In genomic region chr21:39630191-39630591, GRCh38 we compare ENCODE assay signal across 18 cellular contexts. TPM values are rescaled to one million over a fixed set of nuclear protein-coding genes. Genes with fewer than 3 reads are reported as not detected.
DNase-seq lines count a peak whose midpoint lies in the region; ATAC-seq and TF ChIP-seq lines count a peak whose summit lies in the region.
"Had no signal": no experiment of that assay in that cellular context is flagged by ENCODE, and none has a peak within 500 bp of the region (broad histone marks: within the 10 kb centered on the region; RNA-seq: fewer than 3 reads in every experiment).

No MANE protein-coding gene starts in this region.

- peaks cover 35% of the 10 kb centered on the region for H3K27me3 Mint-ChIP-seq in activated naive CD8-positive, alpha-beta T cell treated with anti-CD3 and anti-CD28 coated beads for 36 hours

- no peaks in the 10 kb centered on the region for H3K4me1 Mint-ChIP-seq in activated naive CD8-positive, alpha-beta T cell treated with anti-CD3 and anti-CD28 coated beads for 36 hours

- H3K4me1 ChIP-seq in adipocyte (ENCODE audit: control insufficient read depth, insufficient read depth, low read length) (peaks cover 22% of the 10 kb centered on the region), hepatocyte (ENCODE audit: insufficient read depth) (peaks cover 25% of the 10 kb centered on the region)
- H3K4me1 ChIP-seq: breast epithelium had no signal

- H4K20me1 ChIP-seq in hepatocyte (ENCODE audit: insufficient read depth, poor library complexity, severe bottlenecking): no peaks in the 10 kb centered on the region

- no peak for ATAC-seq in HG02763 (IDR thresholded peaks at IDR 0.05; ENCODE audit: unreplicated experiment)
- ATAC-seq: HepG2 had no signal

- no peaks in the 10 kb centered on the region for H3K9me3 Mint-ChIP-seq in activated naive CD8-positive, alpha-beta T cell treated with anti-CD3 and anti-CD28 coated beads for 36 hours

- H3K9me3 ChIP-seq in adipocyte (ENCODE audit: control insufficient read depth, low read length) (peaks cover 7% of the 10 kb centered on the region), hepatocyte (ENCODE audit: low read depth) (no peaks in the 10 kb centered on the region)
- H3K9me3 ChIP-seq: breast epithelium, sigmoid colon had no signal

- WGBS in hepatocyte (ENCODE audit: low lambda C conversion rate, missing lambda C conversion rate): 70% methylated on average over 8 of the region's 8 CpGs

- no peak overlapping the region for H3K9ac ChIP-seq in adipocyte (ENCODE audit: low read length)

- H3K4me3 Mint-ChIP-seq in activated naive CD8-positive, alpha-beta T cell treated with anti-CD3 and anti-CD28 coated beads for 36 hours: no peak overlapping the region

- TF ChIP-seq CTCF in AG10803 (conservative IDR thresholded peaks at IDR 0.05; ENCODE audit: low read length): no peak
- no peak for TF ChIP-seq CTCF in hepatocyte (IDR thresholded peaks at IDR 0.05; ENCODE audit: poor library complexity)

- DNase-seq in AG10803 (ENCODE audit: low read depth): peak; percentile 31
- peak; percentile 94 for DNase-seq in HT1080 (ENCODE audit: low read depth)
- DNase-seq in adipocyte (ENCODE audit: low read depth): peak; percentile 26
- DNase-seq in hepatocyte (ENCODE audit: low spot score): no peak
- no peak for DNase-seq in dedifferentiated amniotic fluid mesenchymal stem cell (ENCODE audit: extremely low spot score)
- DNase-seq in activated naive CD8-positive, alpha-beta T cell treated with anti-CD3 and anti-CD28 coated beads for 36 hours: no peak
- DNase-seq in SHP77 treated with DMSO at 0.1 percent for 48 hours (lab: John Stamatoyannopoulos, UW): no peak
- DNase-seq: activated CD4-positive, CD25-positive, alpha-beta regulatory T cell; activated naive CD4-positive, alpha-beta T cell treated with Interleukin-2 at 50 U/mL for 16 hours; effector CD8-positive, alpha-beta T cell; mesendoderm; NCI-H226; sigmoid colon; stimulated activated CD4-positive, alpha-beta T cell treated with anti-CD3 and anti-CD28 coated beads, Interleukin-4, amount 100 ng/mL, for 4 hours; trophoblast cell had no signal

- no peak overlapping the region for H2AFZ ChIP-seq in hepatocyte

- no peak overlapping the region for H3K4me2 ChIP-seq in hepatocyte

- H3K27me3 ChIP-seq in adipocyte (replicated peaks; ENCODE audit: control insufficient read depth, insufficient read depth, low read length) (no peaks in the 10 kb centered on the region), hepatocyte (no peaks in the 10 kb centered on the region)
- H3K27me3 ChIP-seq: breast epithelium, sigmoid colon had no signal

- no peak overlapping the region for H3K27ac Mint-ChIP-seq in activated naive CD8-positive, alpha-beta T cell treated with anti-CD3 and anti-CD28 coated beads for 36 hours

- peaks cover 6% of the 10 kb centered on the region for H3K79me2 ChIP-seq in hepatocyte

- H3K4me3 ChIP-seq in AG10803 (ENCODE audit: low read length): no peak overlapping the region
- peak overlapping the region; percentile 16 for H3K4me3 ChIP-seq in adipocyte (ENCODE audit: low read length)
- H3K4me3 ChIP-seq in hepatocyte: no peak overlapping the region
- H3K4me3 ChIP-seq: breast epithelium, sigmoid colon had no signal

- peak overlapping the region; percentile 3 for H3K27ac ChIP-seq in hepatocyte
- H3K27ac ChIP-seq: breast epithelium, sigmoid colon had no signal

- H3K36me3 ChIP-seq in adipocyte (ENCODE audit: control insufficient read depth, insufficient read depth, low read length, severe bottlenecking): no peaks in the 10 kb centered on the region
- no peaks in the 10 kb centered on the region for H3K36me3 ChIP-seq in hepatocyte (replicated peaks; ENCODE audit: insufficient read depth, low read depth)
- H3K36me3 ChIP-seq: breast epithelium, sigmoid colon had no signal

- H3K9me2 ChIP-seq in hepatocyte (replicated peaks; ENCODE audit: insufficient read depth): no peaks in the 10 kb centered on the region

- no peaks in the 10 kb centered on the region for H3K36me3 Mint-ChIP-seq in activated naive CD8-positive, alpha-beta T cell treated with anti-CD3 and anti-CD28 coated beads for 36 hours

RNA-seq across cellular contexts. Expression of gene B3GALT5, which starts 17.5 kb away (rescaled TPM):
- 2.2 and 3.5 TPM in 2 replicates for total RNA-seq in HT1080 (2014; rRNA removed; shearing (Covaris generic))
- polyA plus RNA-seq in HT1080 (2015; cell fraction: cytosol; rRNA removed): 1.1 and 2.1 TPM in 2 replicates
- polyA plus RNA-seq in HT1080 (2015; cell fraction: nucleus; rRNA removed): 4.2 and 5.6 TPM in 2 replicates
- total RNA-seq in hepatocyte: 7.0 and 8.1 TPM in 2 replicates
- 2.0 and 3.1 TPM in 2 replicates for polyA plus RNA-seq in hepatocyte
- total RNA-seq in activated naive CD8-positive, alpha-beta T cell treated with anti-CD3 and anti-CD28 coated beads for 36 hours: not detected

Comparison
In these comparisons a context has a peak if more than half of its experiments do, and no peak if none do; other contexts are left out.
1. DNase-seq: peak in AG10803 (single experiment), HT1080 (single experiment) and adipocyte (single experiment); none in hepatocyte (single experiment), dedifferentiated amniotic fluid mesenchymal stem cell (single experiment), activated naive CD8-positive, alpha-beta T cell treated with anti-CD3 and anti-CD28 coated beads for 36 hours (single experiment) and SHP77 treated with DMSO at 0.1 percent for 48 hours (single experiment).